Comparison of ENCODE assay signal across 20 cellular contexts in genomic region chr6:75842191-75842590, GRCh38.
"Had no signal": no experiment of that assay in that cellular context is flagged by ENCODE, and none has a peak within 500 bp of the region (broad histone marks: within the 10 kb centered on the region; RNA-seq: fewer than 3 reads in every experiment).

No MANE protein-coding gene starts in this region.

- H3K36me3 ChIP-seq: right atrium auricular region, thoracic aorta had no signal

- H3K9me3 ChIP-seq: mucosa of descending colon, right atrium auricular region, thoracic aorta, upper lobe of left lung had no signal

- DNase-seq: activated B cell treated with CpG ODN at 0.5 μM for 24 hours; activated CD4-positive, alpha-beta memory T cell treated with anti-CD3 and anti-CD28 coated beads for 36 hours; activated CD4-positive, alpha-beta T cell treated with anti-CD3 and anti-CD28 coated beads for 4 hours; activated naive CD4-positive, alpha-beta T cell treated with anti-CD3 and anti-CD28 coated beads for 36 hours; activated T-cell treated with anti-CD3 and anti-CD28 coated beads, Interleukin-2, amount 50 U/mL, for 1 hour; aorta; cerebellar nuclear complex; effector memory CD4-positive, alpha-beta T cell; foreskin keratinocyte; kidney; mammary epithelial cell; mucosa of descending colon; naive B cell; small intestine; stimulated activated CD4-positive, alpha-beta T cell treated with anti-CD3 and anti-CD28 coated beads, Interleukin-4, amount 100 ng/mL, for 4 hours; SW 1271; upper lobe of left lung had no signal

- H3K4me1 ChIP-seq: foreskin keratinocyte, right atrium auricular region had no signal

- ATAC-seq: foreskin keratinocyte; mucosa of descending colon; stimulated activated memory B cell treated with anti-CD40 and anti-IgM and Interleukin-4, amounts not matched to agents 10 μg/mL and 1 μg/mL and 100 μg/mL, for 72 hours had no signal

- H3K27me3 ChIP-seq: foreskin keratinocyte, right atrium auricular region, upper lobe of left lung had no signal

- H3K4me3 ChIP-seq: mucosa of descending colon, right atrium auricular region, thoracic aorta, upper lobe of left lung had no signal

- H3K27ac ChIP-seq: foreskin keratinocyte, right atrium auricular region, thoracic aorta had no signal
